9 cellular contexts compared by ENCODE assay signal in the genomic region with DNA sequence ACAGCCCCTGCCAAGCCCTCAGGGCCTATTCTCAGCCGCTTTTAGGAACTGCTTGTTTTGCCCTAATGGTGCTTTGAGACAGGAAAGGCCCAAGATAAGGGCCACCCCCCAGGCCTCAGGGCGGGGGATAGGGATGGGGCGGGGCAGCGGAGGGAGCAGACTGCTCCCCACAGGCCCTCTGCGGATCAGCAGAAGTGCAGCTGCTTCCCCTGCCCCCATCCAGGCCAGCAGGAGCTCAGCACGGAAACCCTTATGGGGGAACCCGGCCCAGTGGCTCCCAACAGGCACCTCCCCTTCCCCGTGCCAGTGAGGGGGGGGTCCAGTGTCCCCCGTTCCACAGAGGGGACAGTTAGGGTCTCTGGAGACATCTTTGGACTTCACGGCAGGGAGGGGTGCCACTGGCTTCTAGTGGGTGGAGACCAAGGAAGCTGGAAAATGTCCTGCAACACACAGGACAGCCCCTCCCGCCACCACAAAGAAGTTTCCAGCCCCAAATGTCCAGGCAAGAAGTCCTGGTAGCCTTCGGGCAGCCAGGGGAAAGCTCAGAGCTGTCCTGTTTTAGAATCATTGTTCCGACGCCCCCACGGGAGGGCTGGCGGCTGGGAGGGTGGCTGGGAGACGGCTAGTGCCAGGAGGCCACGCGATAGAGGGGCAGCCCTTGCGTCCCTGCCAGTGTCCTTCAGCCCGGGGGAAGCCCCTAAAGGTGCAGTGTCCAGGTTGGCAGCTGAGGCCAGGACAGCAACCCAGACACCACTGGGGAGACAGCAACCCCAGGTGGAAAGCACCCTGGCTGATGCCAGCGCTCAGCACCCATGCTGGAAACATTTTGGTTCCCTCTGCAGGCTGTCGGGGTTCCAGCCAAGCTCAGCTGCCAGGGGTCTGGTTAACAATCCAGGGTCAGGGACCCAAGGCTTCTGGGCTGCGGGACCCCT. TPM values are rescaled to one million over a fixed set of nuclear protein-coding genes. Genes with fewer than 3 reads are reported as not detected.
DNase-seq lines count a peak whose midpoint lies in the region; ATAC-seq and TF ChIP-seq lines count a peak whose summit lies in the region.
"Had no signal": no experiment of that assay in that cellular context is flagged by ENCODE, and none has a peak within 500 bp of the region (broad histone marks: within the 10 kb centered on the region; RNA-seq: fewer than 3 reads in every experiment).

No MANE protein-coding gene starts in this region.

- H3K4me3 ChIP-seq in SK-N-SH (ENCODE audit: low read depth in 2 of 2, low read length in 1 of 2), result no peak overlapping the region
- H3K4me3 ChIP-seq in Peyer's patch, result peak overlapping the region in 1 of 4 donors; percentile 7
- peak overlapping the region in 5 of 10 donors; percentile 10 to 33 (median 27) for H3K4me3 ChIP-seq in heart right ventricle
- H3K4me3 ChIP-seq: SJSA1 had no signal

- H3F3A ChIP-seq in SK-N-SH (replicated peaks; ENCODE audit: insufficient read depth), result no peaks in the 10 kb centered on the region

- H4K20me1 ChIP-seq in SK-N-SH (ENCODE audit: insufficient read depth), result no peaks in the 10 kb centered on the region

- no peak for TF ChIP-seq RAD21 in SK-N-SH (IDR thresholded peaks at IDR 0.05; ENCODE audit: low read length)

- peaks cover 4% of the 10 kb centered on the region for H3K9me3 Mint-ChIP-seq in type B pancreatic cell

- no peak overlapping the region for H2AFZ ChIP-seq in SK-N-SH (ENCODE audit: low read depth)

- peak; percentile 73 for DNase-seq in SK-N-SH
- peak; percentile 51 to 81 (median 72) for DNase-seq in Peyer's patch
- peak; percentile 60 to 71 for DNase-seq in heart right ventricle
- DNase-seq in type B pancreatic cell (ENCODE audit: extremely low spot score, unreplicated experiment), result peak; percentile 70
- no peak for DNase-seq in NCI-H2196 treated with DMSO at 0.1 percent for 48 hours (lab: John Stamatoyannopoulos, UW; ENCODE audit: unreplicated experiment)
- DNase-seq in NCI-H2029 treated with DMSO at 0.1 percent for 48 hours (lab: John Stamatoyannopoulos, UW), result no peak

- H3K9me3 ChIP-seq in SK-N-SH, result no peaks in the 10 kb centered on the region
- no peaks in the 10 kb centered on the region for H3K9me3 ChIP-seq in Peyer's patch
- no peaks in the 10 kb centered on the region for H3K9me3 ChIP-seq in heart right ventricle
- H3K9me3 ChIP-seq: SJSA1 had no signal

- CTCF ChIA-PET in SK-N-SH (lab: Yijun Ruan, JAX), result interaction anchor here (0.9 to 6.1 kb wide), 5 partner anchors 9 to 100 kb away, joined by 3 to 42 read pairs (median 12); no protein-coding TSS in a partner anchor

- TF ChIP-seq CTCF in SK-N-SH (IDR thresholded peaks at IDR 0.05) (no peak), Peyer's patch (IDR thresholded peaks at IDR 0.05) (no peak), heart right ventricle (IDR thresholded peaks at IDR 0.05) (no peak), type B pancreatic cell (conservative IDR thresholded peaks at IDR 0.05) (no peak)

- no peaks in the 10 kb centered on the region for H3K36me3 Mint-ChIP-seq in type B pancreatic cell

- intact Hi-C loops in heart right ventricle (cut with DNase I), result no loop called here

- no peak; the same call in 1 of the 3 replicates for ATAC-seq in SK-N-SH treated with all-trans-retinoic acid at 6 μM for 48 hours
- peak; percentile 49 for ATAC-seq in HG02981 (IDR thresholded peaks at IDR 0.05; ENCODE audit: unreplicated experiment)
- ATAC-seq in heart right ventricle, result peak; percentile 67 to 89 (median 83)

- H3K4me3 Mint-ChIP-seq in type B pancreatic cell, result no peak overlapping the region

- H3K27ac ChIP-seq in SK-N-SH (ENCODE audit: low read depth in 2 of 2, low read length in 1 of 2) (no peak overlapping the region), Peyer's patch (peak overlapping the region in 1 of 4 donors; percentile 59), heart right ventricle (peak overlapping the region in 7 of 10 donors; percentile 43 to 85 (median 59))
- H3K27ac ChIP-seq: SJSA1 had no signal

- H3K9me2 ChIP-seq in SK-N-SH, result no peaks in the 10 kb centered on the region

- no peaks in the 10 kb centered on the region for H3K79me2 ChIP-seq in SK-N-SH (ENCODE audit: insufficient read depth)

- peaks cover 4% of the 10 kb centered on the region for H3K4me1 Mint-ChIP-seq in type B pancreatic cell (ENCODE audit: unreplicated experiment)

- POLR2A ChIA-PET in SK-N-SH (lab: Yijun Ruan, JAX), result interaction anchor here (0.6 kb wide), 1 partner anchor 324 kb away, joined by 5 read pairs; no protein-coding TSS in a partner anchor

- no peak overlapping the region for H3K9ac ChIP-seq in SK-N-SH

- WGBS in SK-N-SH (ENCODE audit: low lambda C conversion rate), result 53% methylated on average over 9 of the region's 24 CpGs
- WGBS in heart right ventricle, 2 donors, result 29 to 44% methylated on average over 24 of the region's 24 CpGs

- H3K27me3 ChIP-seq in SK-N-SH (ENCODE audit: insufficient read depth) (no peaks in the 10 kb centered on the region), Peyer's patch (no peaks in the 10 kb centered on the region), heart right ventricle (peaks cover 0 to 58% (median 21%) of the 10 kb centered on the region in 7 donors)

- H3K36me3 ChIP-seq in SK-N-SH (replicated peaks in 1 of 2; ENCODE audit: control insufficient read depth in 1 of 2, insufficient read depth in 2 of 2, low read length in 1 of 2), result no peaks in the 10 kb centered on the region
- H3K36me3 ChIP-seq in Peyer's patch, result no peaks in the 10 kb centered on the region
- no peaks in the 10 kb centered on the region for H3K36me3 ChIP-seq in heart right ventricle
- H3K36me3 ChIP-seq: SJSA1 had no signal

- H3K4me1 ChIP-seq in SK-N-SH (ENCODE audit: control insufficient read depth in 1 of 2, insufficient read depth in 2 of 2, low read depth in 1 of 2, low read length in 1 of 2), result peaks cover 0 to 8% of the 10 kb centered on the region in 2 experiments; a peak in 1 of 4 replicates
- peaks cover 0 to 20% (median 7%) of the 10 kb centered on the region in 4 donors for H3K4me1 ChIP-seq in Peyer's patch
- H3K4me1 ChIP-seq in heart right ventricle, result peaks cover 10 to 34% (median 23%) of the 10 kb centered on the region in 9 donors
- H3K4me1 ChIP-seq: SJSA1 had no signal

- no peak overlapping the region for H3K27ac Mint-ChIP-seq in type B pancreatic cell

- no peak overlapping the region for H3K4me2 ChIP-seq in SK-N-SH

- no peak for TF ChIP-seq EP300 in SK-N-SH (IDR thresholded peaks at IDR 0.05; ENCODE audit: borderline replicate concordance in 1 of 2, low read depth in 1 of 2, low read length in 1 of 2)

- H3K27me3 Mint-ChIP-seq in type B pancreatic cell, result peaks cover 9% of the 10 kb centered on the region

- no peak for TF ChIP-seq POLR2A in Peyer's patch (IDR thresholded peaks at IDR 0.05)

TF ChIP-seq in SK-N-SH, 30 proteins besides CTCF, POLR2A, EP300 and RAD21:
- TF ChIP-seq MXI1 (IDR thresholded peaks at IDR 0.05; ENCODE audit: low read depth, low read length), result no peak
- TF ChIP-seq GATA2 (CRISPR knock-in tag; IDR thresholded peaks at IDR 0.05), result no peak
- TF ChIP-seq RFX5 (IDR thresholded peaks at IDR 0.05; ENCODE audit: low read length), result no peak
- TF ChIP-seq GABPA (IDR thresholded peaks at IDR 0.05; ENCODE audit: low read depth), result no peak

TF ChIP-seq in SK-N-SH treated with all-trans-retinoic acid at 6 μM for 48 hours, 23 proteins besides CTCF, POLR2A, EP300 and RAD21 (continues in another document):
- no peak for TF ChIP-seq SNAI2 (CRISPR knock-in tag; IDR thresholded peaks at IDR 0.05)
- TF ChIP-seq, protein P1, sequence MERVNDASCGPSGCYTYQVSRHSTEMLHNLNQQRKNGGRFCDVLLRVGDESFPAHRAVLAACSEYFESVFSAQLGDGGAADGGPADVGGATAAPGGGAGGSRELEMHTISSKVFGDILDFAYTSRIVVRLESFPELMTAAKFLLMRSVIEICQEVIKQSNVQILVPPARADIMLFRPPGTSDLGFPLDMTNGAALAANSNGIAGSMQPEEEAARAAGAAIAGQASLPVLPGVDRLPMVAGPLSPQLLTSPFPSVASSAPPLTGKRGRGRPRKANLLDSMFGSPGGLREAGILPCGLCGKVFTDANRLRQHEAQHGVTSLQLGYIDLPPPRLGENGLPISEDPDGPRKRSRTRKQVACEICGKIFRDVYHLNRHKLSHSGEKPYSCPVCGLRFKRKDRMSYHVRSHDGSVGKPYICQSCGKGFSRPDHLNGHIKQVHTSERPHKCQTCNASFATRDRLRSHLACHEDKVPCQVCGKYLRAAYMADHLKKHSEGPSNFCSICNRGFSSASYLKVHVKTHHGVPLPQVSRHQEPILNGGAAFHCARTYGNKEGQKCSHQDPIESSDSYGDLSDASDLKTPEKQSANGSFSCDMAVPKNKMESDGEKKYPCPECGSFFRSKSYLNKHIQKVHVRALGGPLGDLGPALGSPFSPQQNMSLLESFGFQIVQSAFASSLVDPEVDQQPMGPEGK (CRISPR knock-in tag; IDR thresholded peaks at IDR 0.05; ENCODE audit: borderline replicate concordance), result no peak
- TF ChIP-seq TOX (CRISPR knock-in tag; IDR thresholded peaks at IDR 0.05; ENCODE audit: borderline replicate concordance), result no peak
- TF ChIP-seq PPARA (CRISPR knock-in tag; IDR thresholded peaks at IDR 0.05; ENCODE audit: borderline replicate concordance), result no peak
- TF ChIP-seq, protein P2, sequence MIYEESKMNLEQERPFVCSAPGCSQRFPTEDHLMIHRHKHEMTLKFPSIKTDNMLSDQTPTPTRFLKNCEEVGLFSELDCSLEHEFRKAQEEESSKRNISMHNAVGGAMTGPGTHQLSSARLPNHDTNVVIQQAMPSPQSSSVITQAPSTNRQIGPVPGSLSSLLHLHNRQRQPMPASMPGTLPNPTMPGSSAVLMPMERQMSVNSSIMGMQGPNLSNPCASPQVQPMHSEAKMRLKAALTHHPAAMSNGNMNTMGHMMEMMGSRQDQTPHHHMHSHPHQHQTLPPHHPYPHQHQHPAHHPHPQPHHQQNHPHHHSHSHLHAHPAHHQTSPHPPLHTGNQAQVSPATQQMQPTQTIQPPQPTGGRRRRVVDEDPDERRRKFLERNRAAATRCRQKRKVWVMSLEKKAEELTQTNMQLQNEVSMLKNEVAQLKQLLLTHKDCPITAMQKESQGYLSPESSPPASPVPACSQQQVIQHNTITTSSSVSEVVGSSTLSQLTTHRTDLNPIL (CRISPR knock-in tag; IDR thresholded peaks at IDR 0.05; ENCODE audit: low read depth), result no peak

RNA-seq across cellular contexts. Expression of a gene that starts 10.4 kb away (rescaled TPM):
- polyA plus RNA-seq in SK-N-SH (2012; rRNA removed), result 0.03 TPM in 1 of 2 replicates, not detected in the other
- polyA plus RNA-seq in SK-N-SH (2012; cell fraction: cytosol; rRNA removed), result 0.03 TPM in 1 of 2 replicates, not detected in the other
- 0.28 and 0.37 TPM in 2 replicates for polyA plus RNA-seq in SK-N-SH (2012; cell fraction: nucleus; rRNA removed)
- total RNA-seq in Peyer's patch, result 10 to 100 TPM in 1 of 4 donors, 1 to 10 TPM in 3; 1.5 to 29.7 (median 4.2) TPM
- total RNA-seq in heart right ventricle, result 1 to 10 TPM in 2 of 10 donors, under 1 TPM in 8; 0.19 to 4.1 (median 0.82) TPM
- under 1 TPM; 0.35 to 0.88 TPM for polyA plus RNA-seq in heart right ventricle
- total RNA-seq in type B pancreatic cell (ENCODE audit: low replicate concordance), result 0.24 and 0.33 TPM in 2 replicates
- total RNA-seq: SJSA1 had no signal

RNA-seq across cellular contexts. Expression of a gene that starts 54.7 kb away (rescaled TPM):
- 23.7 and 26.8 TPM in 2 replicates for polyA plus RNA-seq in SK-N-SH (2012; rRNA removed)
- polyA plus RNA-seq in SK-N-SH (2012; cell fraction: cytosol; rRNA removed), result 15.1 and 21.2 TPM in 2 replicates
- 15.7 and 19.5 TPM in 2 replicates for polyA plus RNA-seq in SK-N-SH (2012; cell fraction: nucleus; rRNA removed)
- 1 to 10 TPM; 3.7 to 9.1 (median 6.6) TPM for total RNA-seq in Peyer's patch
- 1 to 10 TPM; 1.5 to 6.4 (median 2.0) TPM for total RNA-seq in heart right ventricle
- 1 to 10 TPM; 2.7 to 3.2 TPM for polyA plus RNA-seq in heart right ventricle
- total RNA-seq in type B pancreatic cell (ENCODE audit: low replicate concordance), result 21.2 and 29.7 TPM in 2 replicates

Comparison
In these comparisons a context has a peak if more than half of its experiments do, and no peak if none do; other contexts are left out.
1. DNase-seq: peak in SK-N-SH (single experiment), Peyer's patch (3 of 3), heart right ventricle (2 of 2) and type B pancreatic cell (single experiment); none in NCI-H2196 treated with DMSO at 0.1 percent for 48 hours (single experiment) and NCI-H2029 treated with DMSO at 0.1 percent for 48 hours (single experiment).
2. H3K27ac ChIP-seq: peak in heart right ventricle (7 of 10); none in SK-N-SH (0 of 2).